ENCODE assay signal across 22 cellular contexts in the genomic region with DNA sequence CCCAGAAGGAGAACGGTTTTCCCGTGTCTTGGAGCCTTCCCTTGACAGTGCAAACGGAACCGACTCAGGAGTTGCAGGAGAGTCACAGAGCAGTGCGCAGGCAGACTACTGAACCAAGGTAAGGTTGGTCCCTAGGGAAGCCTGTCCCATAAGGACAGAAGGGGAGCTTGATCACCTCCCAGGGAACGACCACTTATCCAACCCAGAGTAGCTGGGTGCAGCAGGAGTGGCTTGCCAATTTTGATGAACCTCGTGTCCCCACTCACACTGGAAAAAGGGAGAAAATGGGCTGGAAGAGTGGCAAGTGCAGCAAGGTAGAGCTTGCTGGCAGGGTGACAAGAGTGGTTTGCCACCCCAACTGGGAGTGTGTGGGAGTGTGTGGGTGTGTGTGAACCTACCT.
"Had no signal": no experiment of that assay in that cellular context is flagged by ENCODE, and none has a peak within 500 bp of the region (broad histone marks: within the 10 kb centered on the region; RNA-seq: fewer than 3 reads in every experiment).

No MANE protein-coding gene starts in this region.

- H3K9me3 Mint-ChIP-seq: activated naive CD4-positive, alpha-beta T cell treated with anti-CD3 and anti-CD28 coated beads for 36 hours; activated T-cell treated with anti-CD3 and anti-CD28 coated beads, Interleukin-2, amount 50 U/mL, for 4 hours had no signal

- H3K4me1 Mint-ChIP-seq: nephron progenitor cell had no signal

- H3K36me3 ChIP-seq: ascending aorta, gastrocnemius medialis, tibial nerve, uterus had no signal

- ATAC-seq: activated naive CD8-positive, alpha-beta T cell treated with anti-CD3 and anti-CD28 coated beads, Interleukin-2, amount 50 U/mL, for 24 hours; activated T-cell treated with anti-CD3 and anti-CD28 coated beads, Interleukin-2, amount 50 U/mL, for 4 hours; gastrocnemius medialis; left lobe of liver had no signal

- H3K27me3 Mint-ChIP-seq: activated naive CD8-positive, alpha-beta T cell treated with anti-CD3 and anti-CD28 coated beads, Interleukin-2, amount 50 U/mL, for 24 hours; stimulated activated naive CD8-positive, alpha-beta T cell treated with anti-CD3 and anti-CD28 coated beads, Interleukin-15, Interleukin-2, amounts not matched to agents 100 ng/mL and 50 ng/mL, for 24 hours had no signal

- DNase-seq: activated CD4-positive, alpha-beta T cell treated with anti-CD3 and anti-CD28 coated beads, Interleukin-2, amount 50 U/mL, for 1 hour; activated CD4-positive, CD25-positive, alpha-beta regulatory T cell; activated CD8-positive, alpha-beta memory T cell treated with anti-CD3 and anti-CD28 coated beads, Interleukin-2, amount 50 U/mL, for 4 hours; activated naive CD4-positive, alpha-beta T cell treated with anti-CD3 and anti-CD28 coated beads for 36 hours; activated naive CD8-positive, alpha-beta T cell treated with anti-CD3 and anti-CD28 coated beads, Interleukin-2, amount 50 U/mL, for 24 hours; activated T-cell treated with anti-CD3 and anti-CD28 coated beads, Interleukin-2, amount 50 U/mL, for 4 hours; erythroblast; gastrocnemius medialis; head of caudate nucleus; kidney; nephron progenitor cell; occipital lobe; stimulated activated CD4-positive, alpha-beta T cell treated with anti-CD3 and anti-CD28 coated beads, Interleukin-12 subunit alpha, Interleukin-12 subunit beta, amount 100 ng/mL, for 4 hours; stimulated activated CD4-positive, alpha-beta T cell treated with anti-CD3 and anti-CD28 coated beads, Interleukin-2, amount 100 ng/mL, for 24 hours; uterus had no signal

- H3K27me3 ChIP-seq: ascending aorta, gastrocnemius medialis, tibial nerve, uterus had no signal

- H3K4me3 Mint-ChIP-seq: activated naive CD4-positive, alpha-beta T cell treated with anti-CD3 and anti-CD28 coated beads for 36 hours; activated naive CD8-positive, alpha-beta T cell treated with anti-CD3 and anti-CD28 coated beads, Interleukin-2, amount 50 U/mL, for 24 hours; activated T-cell treated with anti-CD3 and anti-CD28 coated beads, Interleukin-2, amount 50 U/mL, for 4 hours; mesothelial cell of epicardium; nephron progenitor cell; stimulated activated naive CD8-positive, alpha-beta T cell treated with anti-CD3 and anti-CD28 coated beads, Interleukin-15, Interleukin-2, amounts not matched to agents 100 ng/mL and 50 ng/mL, for 24 hours had no signal

- H3K27ac Mint-ChIP-seq: activated naive CD4-positive, alpha-beta T cell treated with anti-CD3 and anti-CD28 coated beads for 36 hours; activated naive CD8-positive, alpha-beta T cell treated with anti-CD3 and anti-CD28 coated beads, Interleukin-2, amount 50 U/mL, for 24 hours; mesothelial cell of epicardium; nephron progenitor cell; stimulated activated naive CD8-positive, alpha-beta T cell treated with anti-CD3 and anti-CD28 coated beads, Interleukin-15, Interleukin-2, amounts not matched to agents 100 ng/mL and 50 ng/mL, for 24 hours had no signal

- H3K27ac ChIP-seq: ascending aorta, coronary artery, gastrocnemius medialis, tibial nerve, uterus had no signal

- H3K4me3 ChIP-seq: ascending aorta, coronary artery, gastrocnemius medialis, lung, tibial nerve, uterus had no signal

- H3K9me3 ChIP-seq: ascending aorta, gastrocnemius medialis, tibial nerve, uterus had no signal

- H3K4me1 ChIP-seq: ascending aorta, gastrocnemius medialis, tibial nerve, uterus had no signal
